In genomic region chr1:91895832-91896556, GRCh38 we compare ENCODE assay signal across 20 cellular contexts. TPM values are rescaled to one million over a fixed set of nuclear protein-coding genes. Genes with fewer than 3 reads are reported as not detected.
"Had no signal": no experiment of that assay in that cellular context is flagged by ENCODE, and none has a peak within 500 bp of the region (broad histone marks: within the 10 kb centered on the region; RNA-seq: fewer than 3 reads in every experiment).

No MANE protein-coding gene starts in this region.

- H3K4me3 Mint-ChIP-seq: mesothelial cell of epicardium, neural progenitor cell had no signal

- DNase-seq: activated naive CD4-positive, alpha-beta T cell treated with anti-CD3 and anti-CD28 coated beads, Interleukin-2, amount 50 U/mL, for 16 hours; amniotic stem cell; body of pancreas; central memory CD4-positive, alpha-beta T cell; cortex of kidney; effector CD8-positive, alpha-beta T cell; heart left ventricle; left lung; pancreas; SW 1271; T1000 had no signal

- H3K36me3 ChIP-seq: heart left ventricle, left lung, neural progenitor cell, pancreas, tibial nerve, vagina had no signal

- H3K27ac Mint-ChIP-seq: mesothelial cell of epicardium, neural progenitor cell had no signal

- H3K9me3 Mint-ChIP-seq: mesothelial cell of epicardium had no signal

- H3K27ac ChIP-seq: body of pancreas, heart left ventricle, left lung, neural progenitor cell, pancreas, tibial nerve, vagina, VCaP had no signal

- H3K9me3 ChIP-seq: body of pancreas, heart left ventricle, left lung, pancreas, tibial nerve, vagina had no signal

- H3K36me3 Mint-ChIP-seq: mesothelial cell of epicardium, neural progenitor cell had no signal

- H3K4me3 ChIP-seq: body of pancreas, heart left ventricle, left lung, neural progenitor cell, pancreas, tibial nerve, vagina had no signal

- H3K27me3 ChIP-seq: body of pancreas, heart left ventricle, left lung, neural progenitor cell, pancreas, tibial nerve, vagina had no signal

- ATAC-seq: body of pancreas, heart left ventricle, left lung, pancreas had no signal

- H3K4me1 ChIP-seq: body of pancreas, left lung, pancreas had no signal

RNA-seq across cellular contexts. Expression of gene BRDT, which starts 53.2 kb away (rescaled TPM):
- total RNA-seq: body of pancreas, frontal cortex, heart left ventricle, left lung, mesothelial cell of epicardium, pancreas, renal cortical epithelial cell, skeletal muscle tissue, vagina had no signal
- polyA plus RNA-seq: heart left ventricle, keratinocyte, pancreas had no signal
